30 cellular contexts compared by ENCODE assay signal in the genomic region with DNA sequence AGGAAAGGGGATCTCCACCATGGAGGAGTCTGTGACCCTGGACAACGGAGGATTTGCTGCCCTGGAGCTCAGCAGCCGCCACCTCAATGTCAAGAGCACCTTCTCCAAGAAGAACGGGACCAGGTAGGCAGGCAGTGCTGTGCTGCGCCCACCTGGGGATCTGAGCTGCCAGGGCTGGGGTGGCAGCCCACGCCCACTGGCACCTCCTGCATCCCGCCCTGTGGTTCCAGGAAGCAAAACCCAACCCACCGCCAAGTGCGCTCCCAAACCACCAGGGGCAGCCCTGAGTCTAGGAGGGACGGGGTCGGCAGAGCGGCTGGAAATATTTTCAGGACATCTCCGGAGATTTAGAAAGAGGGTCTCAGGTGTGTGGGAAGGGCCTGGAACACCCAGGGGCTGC.
DNase-seq lines count a peak whose midpoint lies in the region; ATAC-seq and TF ChIP-seq lines count a peak whose summit lies in the region.
"Had no signal": no experiment of that assay in that cellular context is flagged by ENCODE, and none has a peak within 500 bp of the region (broad histone marks: within the 10 kb centered on the region; RNA-seq: fewer than 3 reads in every experiment).

No MANE protein-coding gene starts in this region.

- no peak overlapping the region for H3K4me3 Mint-ChIP-seq in endothelial cell (ENCODE audit: unreplicated experiment)
- no peak overlapping the region for H3K4me3 Mint-ChIP-seq in activated T-cell treated with anti-CD3 and anti-CD28 coated beads, Interleukin-2, amount 50 U/mL, for 4 hours
- H3K4me3 Mint-ChIP-seq: activated T-cell treated with anti-CD3 and anti-CD28 coated beads, Interleukin-2, amount 50 U/mL, for 72 hours; CD4-positive, CD25-positive, alpha-beta regulatory T cell; central memory CD8-positive, alpha-beta T cell; natural killer cell; T-helper 1 cell treated with Interleukin-12 subunit alpha and Interleukin-12 subunit beta and Interleukin-4 antibody, amounts not matched to agents 30 μg/mL and 1 μg/mL, for 36 hours had no signal

- DNase-seq in activated effector memory CD4-positive, alpha-beta T cell treated with anti-CD3 and anti-CD28 coated beads, Interleukin-2, amount 50 U/mL, for 16 hours = peak; percentile 49
- DNase-seq in activated effector memory CD4-positive, alpha-beta T cell treated with Interleukin-2 at 50 U/mL for 16 hours = no peak
- DNase-seq in endothelial cell (ENCODE audit: low spot score) (no peak), retinal pigment epithelial cell (ENCODE audit: low read depth) (no peak), NCI-H748 (lab: John Stamatoyannopoulos, UW; ENCODE audit: unreplicated experiment) (no peak)
- no peak for DNase-seq in activated T-cell treated with anti-CD3 and anti-CD28 coated beads, Interleukin-2, amount 50 U/mL, for 4 hours
- DNase-seq: activated CD4-positive, alpha-beta T cell treated with anti-CD3 and anti-CD28 coated beads, Interleukin-2, amount 50 U/mL, for 48 hours; activated CD4-positive, CD25-positive, alpha-beta regulatory T cell treated with anti-CD3 and anti-CD28 coated beads, Interleukin-2, amount 50 U/mL, for 72 hours; activated naive CD4-positive, alpha-beta T cell treated with Interleukin-2 at 50 U/mL for 16 hours; activated T-cell treated with anti-CD3 and anti-CD28 coated beads, Interleukin-2, amount 50 U/mL, for 72 hours; adrenal gland; AML-193; Calu3; CD4-positive, CD25-positive, alpha-beta regulatory T cell; esophagus squamous epithelium; foreskin keratinocyte; Kasumi-1; mucosa of descending colon; natural killer cell; NCI-H1694 treated with DMSO at 0.1 percent for 48 hours; stimulated activated CD4-positive, alpha-beta T cell treated with anti-CD3 and anti-CD28 coated beads, Interleukin-1b, Interleukin-23, amount 100 ng/mL, for 48 hours; stimulated activated naive CD8-positive, alpha-beta T cell treated with anti-CD3 and anti-CD28 coated beads, Interleukin-15, Interleukin-2, amounts not matched to agents 100 U/mL and 50 U/mL, for 24 hours had no signal

- no peak overlapping the region for H3K27ac Mint-ChIP-seq in endothelial cell (ENCODE audit: unreplicated experiment)
- H3K27ac Mint-ChIP-seq: activated T-cell treated with anti-CD3 and anti-CD28 coated beads, Interleukin-2, amount 50 U/mL, for 72 hours; CD4-positive, CD25-positive, alpha-beta regulatory T cell; natural killer cell; T-helper 1 cell treated with Interleukin-12 subunit alpha and Interleukin-12 subunit beta and Interleukin-4 antibody, amounts not matched to agents 30 μg/mL and 1 μg/mL, for 36 hours had no signal

- H3K27me3 Mint-ChIP-seq in endothelial cell (ENCODE audit: unreplicated experiment) = peaks cover 7% of the 10 kb centered on the region
- no peaks in the 10 kb centered on the region for H3K27me3 Mint-ChIP-seq in activated T-cell treated with anti-CD3 and anti-CD28 coated beads, Interleukin-2, amount 50 U/mL, for 4 hours (ENCODE audit: low read depth)
- H3K27me3 Mint-ChIP-seq: CD4-positive, CD25-positive, alpha-beta regulatory T cell had no signal

- no peak overlapping the region for H3K4me3 ChIP-seq in retinal pigment epithelial cell (ENCODE audit: low read length)
- H3K4me3 ChIP-seq: A549, adrenal gland, esophagus squamous epithelium, lung, mucosa of descending colon, skin epidermis, vagina had no signal

- peaks cover 19% of the 10 kb centered on the region for H3K36me3 Mint-ChIP-seq in endothelial cell (ENCODE audit: low read depth, unreplicated experiment)
- peaks cover 2% of the 10 kb centered on the region for H3K36me3 Mint-ChIP-seq in activated T-cell treated with anti-CD3 and anti-CD28 coated beads, Interleukin-2, amount 50 U/mL, for 4 hours (ENCODE audit: insufficient read depth)
- H3K36me3 Mint-ChIP-seq: CD4-positive, CD25-positive, alpha-beta regulatory T cell; natural killer cell had no signal

- 0 out of 2 replicates have a peak, but pooled peaks have one; percentile 10 for TF ChIP-seq CTCF in LNCAP (IDR thresholded peaks at IDR 0.05)
- TF ChIP-seq CTCF in endothelial cell (IDR thresholded peaks at IDR 0.05; ENCODE audit: unreplicated experiment) = peak; percentile 25
- TF ChIP-seq CTCF in retinal pigment epithelial cell (conservative IDR thresholded peaks at IDR 0.05; ENCODE audit: low read depth, low read length) = peak; percentile 9

- no peak for ATAC-seq in GM18502 (IDR thresholded peaks at IDR 0.05; ENCODE audit: poor library complexity, unreplicated experiment)
- ATAC-seq in activated T-cell treated with anti-CD3 and anti-CD28 coated beads, Interleukin-2, amount 50 U/mL, for 4 hours = no peak
- ATAC-seq: activated T-cell treated with anti-CD3 and anti-CD28 coated beads, Interleukin-2, amount 50 U/mL, for 72 hours; foreskin keratinocyte; mucosa of descending colon; natural killer cell; stimulated activated naive CD8-positive, alpha-beta T cell treated with anti-CD3 and anti-CD28 coated beads, Interleukin-15, Interleukin-2, amounts not matched to agents 100 U/mL and 50 U/mL, for 24 hours had no signal

- no peaks in the 10 kb centered on the region for H3K4me1 Mint-ChIP-seq in endothelial cell (ENCODE audit: unreplicated experiment)
- H3K4me1 Mint-ChIP-seq in activated T-cell treated with anti-CD3 and anti-CD28 coated beads, Interleukin-2, amount 50 U/mL, for 4 hours (ENCODE audit: low read depth) = peaks cover 4% of the 10 kb centered on the region

- H3K9me3 Mint-ChIP-seq in endothelial cell (ENCODE audit: unreplicated experiment) = peaks cover 19% of the 10 kb centered on the region
- H3K9me3 Mint-ChIP-seq in activated T-cell treated with anti-CD3 and anti-CD28 coated beads, Interleukin-2, amount 50 U/mL, for 4 hours = peaks cover 5% of the 10 kb centered on the region
- H3K9me3 Mint-ChIP-seq: natural killer cell had no signal
